Comparison of ENCODE assay signal across 8 cellular contexts in genomic region chr20:34955232-34956040, GRCh38. TPM values are rescaled to one million over a fixed set of nuclear protein-coding genes. Genes with fewer than 3 reads are reported as not detected.
DNase-seq lines count a peak whose midpoint lies in the region; ATAC-seq and TF ChIP-seq lines count a peak whose summit lies in the region.

Gene GSS (minus strand): TSS chr20:34955806. CDS start chr20:34951852, 3,954 bp downstream.
Gene MYH7B (plus strand): TSS chr20:34955868. CDS start chr20:34978006, 22,138 bp downstream.

- TF ChIP-seq CTCF in AG04450 (IDR thresholded peaks at IDR 0.05; ENCODE audit: low read depth, low read length) (peak; percentile 55), VCaP (conservative IDR thresholded peaks at IDR 0.05) (peak; percentile 69), breast epithelium (IDR thresholded peaks at IDR 0.05) (peak in 2 of 3 donors; percentile 57 to 70)

- 0 out of 2 replicates have a peak, but pooled peaks cover 4% of the 10 kb centered on the region for H3K9me3 ChIP-seq in AG04450 (ENCODE audit: control insufficient read depth, insufficient read depth, low read length)
- no peaks in the 10 kb centered on the region for H3K9me3 ChIP-seq in breast epithelium
- no peaks in the 10 kb centered on the region for H3K9me3 ChIP-seq in iPS-18c (ENCODE audit: control insufficient read depth, insufficient read depth, low read length)
- H3K9me3 ChIP-seq in skeletal muscle tissue (ENCODE audit: control insufficient read depth in 3 of 3, low read length in 3 of 3) = no peaks in the 10 kb centered on the region

- no peaks in the 10 kb centered on the region for H3K27me3 ChIP-seq in AG04450 (ENCODE audit: control insufficient read depth, insufficient read depth, low read length)
- H3K27me3 ChIP-seq in breast epithelium = no peaks in the 10 kb centered on the region
- no peaks in the 10 kb centered on the region for H3K27me3 ChIP-seq in skeletal muscle tissue (ENCODE audit: control insufficient read depth in 3 of 3, insufficient read depth in 3 of 3, low read length in 3 of 3)

- TF ChIP-seq POLR2A in breast epithelium (IDR thresholded peaks at IDR 0.05) = peak; percentile 72

- peak within 1 kb of the TSS; percentile 92 to 98 (median 93) for H3K9ac ChIP-seq in skeletal muscle tissue (ENCODE audit: low read depth in 1 of 3, low read length in 3 of 3)

- H3K27ac ChIP-seq in AG04450 (ENCODE audit: low read depth, low read length) (peak within 1 kb of the TSS; percentile 92), VCaP (peak within 1 kb of the TSS; percentile 93), breast epithelium (peak within 1 kb of the TSS; percentile 90 to 94), skeletal muscle tissue (ENCODE audit: low read depth, low read length) (peak within 1 kb of the TSS; percentile 97)

- intact Hi-C loops in breast epithelium (cut with DNase I; ENCODE audit: low total_unique reads) = loop anchor here (5.0 kb wide), 1 partner anchor 83 kb away; the partner anchor contains the start of gene GGT7

- H3K4me1 ChIP-seq in breast epithelium (peaks cover 0 to 4% of the 10 kb centered on the region in 2 donors), skeletal muscle tissue (ENCODE audit: control insufficient read depth in 3 of 3, insufficient read depth in 3 of 3, low read length in 3 of 3) (peaks cover 30 to 33% (median 30%) of the 10 kb centered on the region in 3 donors)

- H3K4me3 ChIP-seq in AG04450 (ENCODE audit: low read depth, low read length) (peak within 1 kb of the TSS; percentile 80), breast epithelium (peak within 1 kb of the TSS; percentile 56 to 81 (median 71)), iPS-18c (ENCODE audit: insufficient read depth, low read depth, low read length) (peak within 1 kb of the TSS; percentile 75), skeletal muscle tissue (ENCODE audit: low read length in 3 of 3) (peak within 1 kb of the TSS; percentile 92 to 98 (median 93))

- POLR2A ChIA-PET in AG04450 (lab: Yijun Ruan, JAX) = interaction anchor here (0.6 to 2.1 kb wide), 8 partner anchors 9 to 102 kb away, joined by 3 to 17 read pairs (median 6); partner anchors contain the start of genes ACSS2 and GGT7

- peak; percentile 81 for ATAC-seq in GM18868 (IDR thresholded peaks at IDR 0.05; ENCODE audit: unreplicated experiment)
- peak; percentile 78 for ATAC-seq in HG03108 (IDR thresholded peaks at IDR 0.05; ENCODE audit: unreplicated experiment)

- H3K36me3 ChIP-seq in breast epithelium = no peaks in the 10 kb centered on the region
- no peaks in the 10 kb centered on the region for H3K36me3 ChIP-seq in skeletal muscle tissue (ENCODE audit: control insufficient read depth in 3 of 3, insufficient read depth in 3 of 3, low read length in 3 of 3)

- CTCF ChIA-PET in AG04450 (lab: Charles Lee) = interaction anchor here (0.6 to 4.2 kb wide), 7 partner anchors 9 to 136 kb away, joined by 3 to 57 read pairs (median 4); partner anchors contain the start of genes ACSS2 and GGT7

- DNase-seq in AG04450 (ENCODE audit: low read depth, low spot score) = peak; percentile 91
- peak; percentile 97 for DNase-seq in NCI-H2171 treated with DMSO at 0.1 percent for 48 hours (lab: John Stamatoyannopoulos, UW)
- peak; percentile 96 to 97 for DNase-seq in breast epithelium (ENCODE audit: low spot score in 2 of 2)

RNA-seq across cellular contexts. Expression of gene GSS, which starts in this region (rescaled TPM):
- polyA plus RNA-seq in AG04450 (2011; rRNA removed) = 71.6 and 77.4 TPM in 2 replicates
- 39.0 and 54.1 TPM in 2 replicates for polyA minus RNA-seq in AG04450 (2011; rRNA and poly(A)+ RNA removed)
- 10 to 100 TPM; 33.4 to 61.9 (median 53.7) TPM for total RNA-seq in breast epithelium
- 18.3 TPM for total RNA-seq in skeletal muscle tissue

RNA-seq across cellular contexts. Expression of gene MYH7B, which starts in this region (rescaled TPM):
- 0.02 and 0.20 TPM in 2 replicates for polyA plus RNA-seq in AG04450 (2011; rRNA removed)
- 0.13 TPM in 1 of 2 replicates, not detected in the other for polyA minus RNA-seq in AG04450 (2011; rRNA and poly(A)+ RNA removed)
- total RNA-seq in breast epithelium = 1 to 10 TPM in 1 of 3 donors, under 1 TPM in 2; 0.66 to 1.1 (median 0.73) TPM
- total RNA-seq in skeletal muscle tissue = 19.3 TPM

Comparison
In these comparisons a context has a peak if more than half of its experiments do, and no peak if none do; other contexts are left out.
1. Peak in every context shown above with its lines: DNase-seq, ATAC-seq, H3K4me3 ChIP-seq and H3K27ac ChIP-seq.